Comparison of ENCODE assay signal across 8 cellular contexts in the genomic region with DNA sequence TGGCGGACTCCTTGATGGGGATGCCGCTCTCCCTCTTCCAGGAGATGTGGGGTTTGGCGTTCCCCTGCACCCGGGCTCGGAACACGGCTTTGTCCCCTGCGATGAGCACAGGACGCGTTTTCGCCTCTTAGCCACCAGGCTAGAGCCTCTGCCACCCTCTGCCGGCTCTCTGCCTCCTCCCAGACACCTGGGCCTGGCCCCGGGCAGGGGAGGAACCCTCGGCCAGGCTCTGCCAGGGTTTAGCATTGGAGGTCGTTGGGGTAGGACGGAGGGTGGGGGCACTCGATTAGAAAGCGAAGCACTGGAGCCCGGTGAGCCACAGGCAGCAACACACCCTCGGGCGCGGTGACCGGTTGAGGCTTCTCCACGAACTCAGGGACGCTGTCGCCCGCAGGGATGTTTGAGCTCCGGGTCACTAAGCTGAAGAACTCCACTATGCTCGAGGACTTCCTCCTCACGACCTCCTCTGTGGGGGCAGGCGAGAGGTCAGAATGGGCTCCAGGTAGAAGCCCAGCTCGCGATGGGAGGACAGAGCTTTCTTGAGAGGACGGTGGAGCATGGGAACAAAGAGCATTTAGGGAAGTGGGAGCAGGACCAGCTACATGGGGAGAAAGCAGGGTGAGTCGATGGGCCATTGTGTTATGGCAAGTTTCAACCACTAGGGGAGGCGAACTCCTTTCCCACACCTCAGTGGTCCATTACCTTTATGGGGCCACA. TPM values are rescaled to one million over a fixed set of nuclear protein-coding genes. Genes with fewer than 3 reads are reported as not detected.
A peak's percentile ranks its signal among the peaks of the same experiment; 100 is the strongest.
DNase-seq lines count a peak whose midpoint lies in the region; ATAC-seq and TF ChIP-seq lines count a peak whose summit lies in the region.

No MANE protein-coding gene starts in this region.

- peak overlapping the region; percentile 10 for H3K27ac Mint-ChIP-seq in Calu3 (ENCODE audit: unreplicated experiment)

- no peaks in the 10 kb centered on the region for H3K9me3 ChIP-seq in right cardiac atrium (ENCODE audit: control insufficient read depth, low read length)

- no peaks in the 10 kb centered on the region for H3K9me3 Mint-ChIP-seq in Calu3 (ENCODE audit: low read depth, unreplicated experiment)

- CTCF ChIA-PET in Calu3 (lab: Charles Lee), result interaction anchor here (0.7 to 2.1 kb wide), 18 partner anchors 10 to 231 kb away, joined by 3 to 16 read pairs (median 4); a partner anchor contains a TSS

- no peaks in the 10 kb centered on the region for H3K27me3 ChIP-seq in right cardiac atrium (ENCODE audit: control insufficient read depth, insufficient read depth)

- DNase-seq in Calu3 (peak; percentile 76), RPMI8226 (peak; percentile 33), right cardiac atrium (peak in 2 of 3 donors; percentile 65 to 69), retinal pigment epithelial cell (ENCODE audit: low read depth) (no peak), foreskin melanocyte (no peak)
- peak; percentile 23 for DNase-seq in activated naive CD8-positive, alpha-beta T cell treated with anti-CD3 and anti-CD28 coated beads, Interleukin-2, amount 50 U/mL, for 16 hours (ENCODE audit: low read depth, low spot score)

- peak; percentile 85 for ATAC-seq in GM19372 (IDR thresholded peaks at IDR 0.05; ENCODE audit: low read depth, unreplicated experiment)
- peak; percentile 54 for ATAC-seq in HG03469 (IDR thresholded peaks at IDR 0.05; ENCODE audit: unreplicated experiment)
- ATAC-seq in right cardiac atrium, result peak; percentile 68 to 76

- peaks cover 15% of the 10 kb centered on the region for H3K36me3 Mint-ChIP-seq in Calu3 (ENCODE audit: insufficient read depth, unreplicated experiment)

- TF ChIP-seq CTCF in Calu3 (IDR thresholded peaks at IDR 0.05; ENCODE audit: unreplicated experiment) (peak; percentile 75), retinal pigment epithelial cell (conservative IDR thresholded peaks at IDR 0.05; ENCODE audit: low read depth, low read length) (peak; percentile 85)

- 2% methylated on average over 35 of the region's 35 CpGs for WGBS in right cardiac atrium

- H3K4me1 ChIP-seq in right cardiac atrium (ENCODE audit: control insufficient read depth, insufficient read depth, low read length), result peaks cover 3% of the 10 kb centered on the region

- peak overlapping the region; percentile 90 for H3K4me3 Mint-ChIP-seq in Calu3 (ENCODE audit: low read depth, unreplicated experiment)

- peak overlapping the region; percentile 7 for H3K27ac ChIP-seq in right cardiac atrium (ENCODE audit: low read length)

- intact Hi-C loops in Calu3 (cut with micrococcal nuclease; ENCODE audit: unreplicated experiment) (loop anchor here (10.0 kb wide), 1 partner anchor 87 kb away; a partner anchor contains a TSS), right cardiac atrium (cut with DNase I) (no loop called here)

- peaks cover 22% of the 10 kb centered on the region for H3K27me3 Mint-ChIP-seq in Calu3 (ENCODE audit: unreplicated experiment)

- peaks cover 16% of the 10 kb centered on the region for H3K4me1 Mint-ChIP-seq in Calu3 (ENCODE audit: low read depth, unreplicated experiment)

- peak overlapping the region; percentile 55 for H3K4me3 ChIP-seq in right cardiac atrium (ENCODE audit: low read length)
- peak overlapping the region; percentile 59 for H3K4me3 ChIP-seq in retinal pigment epithelial cell (ENCODE audit: low read length)

- TSS peak; percentile 34 for BruUV-seq in Calu3 (replicated peaks; lab: Mats Ljungman, UMichigan)

RNA-seq across cellular contexts. Expression of a gene that starts 4.3 kb away (rescaled TPM):
- total RNA-seq in Calu3 (2022) (not detected in 2 replicates), right cardiac atrium (1 to 10 TPM; 1.0 to 1.3 (median 1.1) TPM)
- 0.66 TPM for polyA plus RNA-seq in right cardiac atrium

RNA-seq across cellular contexts. Expression of a gene that starts 23.2 kb away (rescaled TPM):
- total RNA-seq in Calu3 (2022) (8.8 and 11.9 TPM in 2 replicates), right cardiac atrium (1 to 10 TPM; 4.6 to 6.8 (median 5.1) TPM)
- 3.6 TPM for polyA plus RNA-seq in right cardiac atrium

Comparison
In these comparisons a context has a peak if more than half of its experiments do, and no peak if none do; other contexts are left out.
1. DNase-seq: peak in Calu3 (single experiment), RPMI8226 (single experiment), activated naive CD8-positive, alpha-beta T cell treated with anti-CD3 and anti-CD28 coated beads, Interleukin-2, amount 50 U/mL, for 16 hours (single experiment) and right cardiac atrium (2 of 3); none in retinal pigment epithelial cell (single experiment) and foreskin melanocyte (single experiment).
2. Peak in every context shown above with its lines, with median percentiles within 50 percentile points of each other: ATAC-seq.